ENCODE assay signal across 31 cellular contexts in the genomic region with DNA sequence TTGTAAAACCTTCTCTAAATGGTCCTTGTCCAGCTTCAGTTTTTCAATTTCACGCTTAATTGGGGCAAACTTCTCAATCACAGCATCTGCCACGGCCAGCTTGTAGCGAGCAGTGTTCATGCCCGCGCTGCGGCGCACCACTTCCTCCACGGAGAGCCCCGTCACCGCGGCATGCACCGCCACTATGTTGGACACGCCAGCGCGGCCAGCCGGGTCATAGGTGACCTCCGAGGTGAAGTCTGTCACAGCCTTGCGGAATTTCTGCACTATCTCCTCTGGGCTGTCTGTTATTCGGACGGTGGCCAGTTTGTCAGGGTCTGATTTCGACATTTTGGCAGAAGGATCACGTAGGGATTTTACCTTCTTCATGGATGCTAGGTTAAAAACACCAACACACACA. TPM values are rescaled to one million over a fixed set of nuclear protein-coding genes. Genes with fewer than 3 reads are reported as not detected.
"Had no signal": no experiment of that assay in that cellular context is flagged by ENCODE, and none has a peak within 500 bp of the region (broad histone marks: within the 10 kb centered on the region; RNA-seq: fewer than 3 reads in every experiment).

No MANE protein-coding gene starts in this region.

- H3K27ac ChIP-seq: ascending aorta, breast epithelium, cardiac muscle cell, coronary artery, dorsolateral prefrontal cortex, VCaP had no signal

- FAIRE-seq: frontal cortex had no signal

- H3K9me3 ChIP-seq: ascending aorta, breast epithelium had no signal

- H3K4me3 ChIP-seq: ascending aorta, breast epithelium, cardiac muscle cell, coronary artery, dorsolateral prefrontal cortex had no signal

- ATAC-seq: activated naive CD4-positive, alpha-beta T cell treated with anti-CD3 and anti-CD28 coated beads, Interleukin-2, amount 50 U/mL, for 72 hours; activated T-cell treated with anti-CD3 and anti-CD28 coated beads, Interleukin-2, amount 50 U/mL, for 72 hours; esophagus mucosa; WTC11 had no signal

- H3K4me1 ChIP-seq: ascending aorta, breast epithelium had no signal

- H3K36me3 ChIP-seq: breast epithelium, cardiac muscle cell had no signal

- DNase-seq: activated CD4-positive, alpha-beta memory T cell treated with anti-CD3 and anti-CD28 coated beads, Interleukin-2, amount 10 ng/mL, durations not matched to agents 7 days and 5 days; activated CD4-positive, alpha-beta T cell treated with anti-CD3 and anti-CD28 coated beads for 1 hour; activated CD4-positive, alpha-beta T cell treated with anti-CD3 and anti-CD28 coated beads for 4 hours; activated CD4-positive, alpha-beta T cell treated with anti-CD3 and anti-CD28 coated beads, Interleukin-2, amount 10 ng/mL, durations not matched to agents 7 days and 5 days; activated CD4-positive, alpha-beta T cell treated with anti-CD3 and anti-CD28 coated beads, Interleukin-2, amount 50 U/mL, for 4 hours; activated CD8-positive, alpha-beta memory T cell treated with anti-CD3 and anti-CD28 coated beads, Interleukin-2, amount 50 U/mL, for 48 hours; activated gamma-delta T cell; activated naive CD4-positive, alpha-beta T cell; activated naive CD4-positive, alpha-beta T cell treated with anti-CD3 and anti-CD28 coated beads, Interleukin-2, amount 10 ng/mL, durations not matched to agents 7 days and 5 days; activated naive CD8-positive, alpha-beta T cell treated with anti-CD3 and anti-CD28 coated beads, Interleukin-2, amount 10 ng/mL, durations not matched to agents 7 days and 5 days; activated T-cell treated with anti-CD3 and anti-CD28 coated beads for 4 hours; activated T-cell treated with anti-CD3 and anti-CD28 coated beads, Interleukin-2, amount 50 U/mL, for 24 hours; activated T-cell treated with anti-CD3 and anti-CD28 coated beads, Interleukin-2, amount 50 U/mL, for 72 hours; central memory CD4-positive, alpha-beta T cell; dorsolateral prefrontal cortex; effector memory CD4-positive, alpha-beta T cell; endodermal cell; foreskin fibroblast; head of caudate nucleus; T-helper 2 cell had no signal

- H3K27me3 ChIP-seq: ascending aorta, breast epithelium, cardiac muscle cell, dorsolateral prefrontal cortex had no signal

RNA-seq across cellular contexts. Expression of a gene that starts 44.8 kb away (rescaled TPM):
- total RNA-seq: activated CD4-positive, alpha-beta memory T cell treated with anti-CD3 and anti-CD28 coated beads, Interleukin-2, amount 10 ng/mL, durations not matched to agents 7 days and 5 days; activated CD4-positive, alpha-beta T cell treated with anti-CD3 and anti-CD28 coated beads, Interleukin-2, amount 10 ng/mL, durations not matched to agents 7 days and 5 days; activated naive CD4-positive, alpha-beta T cell treated with anti-CD3 and anti-CD28 coated beads, Interleukin-2, amount 50 U/mL, for 72 hours; activated naive CD8-positive, alpha-beta T cell treated with anti-CD3 and anti-CD28 coated beads, Interleukin-2, amount 10 ng/mL, durations not matched to agents 7 days and 5 days; cardiac muscle cell; epithelial cell of proximal tubule; esophagus mucosa; T-helper 1 cell treated with Interleukin-12 subunit alpha and Interleukin-12 subunit beta and Interleukin-4 antibody, amounts not matched to agents 30 ng/mL and 1 ng/mL, for 36 hours had no signal
- polyA plus RNA-seq: cardiac muscle cell had no signal
